ENCODE assay signal across 33 cellular contexts in the genomic region with DNA sequence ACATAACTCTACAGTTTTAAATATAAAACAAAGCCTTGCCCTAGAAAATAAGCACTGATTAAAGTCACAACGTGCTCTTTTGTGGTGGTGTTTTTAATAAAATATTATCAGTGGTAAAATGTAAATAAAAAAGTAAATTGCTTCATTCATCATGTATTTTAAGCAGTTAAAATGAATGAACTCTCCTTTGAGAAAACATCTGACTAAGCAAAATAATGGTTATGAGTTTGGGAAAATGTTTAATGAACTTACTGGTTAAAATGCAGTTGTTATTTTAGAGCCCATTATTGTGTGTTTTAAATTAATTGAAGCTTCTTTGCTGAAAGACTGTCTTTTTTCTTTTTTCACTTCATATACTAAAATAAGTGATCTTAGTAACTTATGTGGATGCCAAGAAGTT.
"Had no signal": no experiment of that assay in that cellular context is flagged by ENCODE, and none has a peak within 500 bp of the region (broad histone marks: within the 10 kb centered on the region; RNA-seq: fewer than 3 reads in every experiment).

No MANE protein-coding gene starts in this region.

- H3K27me3 ChIP-seq: adrenal gland, body of pancreas, brain microvascular endothelial cell, breast epithelium had no signal

- H3K27ac ChIP-seq: adrenal gland, body of pancreas, brain microvascular endothelial cell, breast epithelium, VCaP had no signal

- H3K9me3 ChIP-seq: adrenal gland, body of pancreas, breast epithelium had no signal

- DNase-seq: activated B cell treated with CpG ODN at 0.5 μM for 24 hours; activated CD4-positive, alpha-beta memory T cell treated with anti-CD3 and anti-CD28 coated beads for 36 hours; activated CD4-positive, alpha-beta T cell treated with anti-CD3 and anti-CD28 coated beads for 4 hours; activated CD4-positive, alpha-beta T cell treated with anti-CD3 and anti-CD28 coated beads, Interleukin-2, amount 10 ng/mL, durations not matched to agents 24 days and 14 days; activated CD4-positive, alpha-beta T cell treated with anti-CD3 and anti-CD28 coated beads, Interleukin-2, amount 50 U/mL, for 1 hour; activated CD4-positive, alpha-beta T cell treated with anti-CD3 and anti-CD28 coated beads, Interleukin-2, amount 50 U/mL, for 4 hours; activated CD4-positive, CD25-positive, alpha-beta regulatory T cell treated with anti-CD3 and anti-CD28 coated beads, Interleukin-2, amount 50 U/mL, for 72 hours; activated CD8-positive, alpha-beta memory T cell treated with anti-CD3 and anti-CD28 coated beads, Interleukin-2, amount 50 U/mL, for 4 hours; activated CD8-positive, alpha-beta T cell treated with anti-CD3 and anti-CD28 coated beads for 36 hours; activated effector memory CD4-positive, alpha-beta T cell treated with anti-CD3 and anti-CD28 coated beads, Interleukin-2, amount 50 U/mL, for 16 hours; activated gamma-delta T cell treated with Interleukin-2 at 50 U/mL for 16 hours; activated naive CD4-positive, alpha-beta T cell; activated naive CD4-positive, alpha-beta T cell treated with anti-CD3 and anti-CD28 coated beads for 36 hours; activated naive CD4-positive, alpha-beta T cell treated with anti-CD3 and anti-CD28 coated beads, Interleukin-2, amount 50 U/mL, for 16 hours; activated naive CD8-positive, alpha-beta T cell treated with anti-CD3 and anti-CD28 coated beads for 36 hours; activated T-cell treated with anti-CD3 and anti-CD28 coated beads for 4 hours; activated T-cell treated with anti-CD3 and anti-CD28 coated beads, Interleukin-2, amount 50 U/mL, for 1 hour; activated T-cell treated with anti-CD3 and anti-CD28 coated beads, Interleukin-2, amount 50 U/mL, for 4 hours; activated T-cell treated with anti-CD3 and anti-CD28 coated beads, Interleukin-2, amount 50 U/mL, for 72 hours; adrenal gland; amniotic stem cell; aorta; body of pancreas; brain microvascular endothelial cell; central memory CD4-positive, alpha-beta T cell; T-helper 2 cell; T-helper 9 cell had no signal

- H3K4me3 ChIP-seq: adrenal gland, body of pancreas, breast epithelium had no signal

- H3K36me3 ChIP-seq: adrenal gland, brain microvascular endothelial cell, breast epithelium had no signal

- ATAC-seq: activated CD8-positive, alpha-beta T cell treated with anti-CD3 and anti-CD28 coated beads for 36 hours; activated naive CD4-positive, alpha-beta T cell treated with anti-CD3 and anti-CD28 coated beads, Interleukin-2, amount 50 U/mL, for 72 hours; activated T-cell treated with anti-CD3 and anti-CD28 coated beads, Interleukin-2, amount 50 U/mL, for 4 hours; activated T-cell treated with anti-CD3 and anti-CD28 coated beads, Interleukin-2, amount 50 U/mL, for 72 hours; activated T-helper 17 cell treated with anti-CD3 and anti-CD28 coated beads, Interleukin-2, amount 50 U/mL, for 72 hours; body of pancreas had no signal

- H3K4me1 ChIP-seq: adrenal gland, body of pancreas, breast epithelium had no signal

- FAIRE-seq: astrocyte, TTC549 had no signal
